Comparison of ENCODE assay signal across 17 cellular contexts in genomic region chr6:22447191-22447590, GRCh38.
A peak's percentile ranks its signal among the peaks of the same experiment; 100 is the strongest.
DNase-seq lines count a peak whose midpoint lies in the region; ATAC-seq and TF ChIP-seq lines count a peak whose summit lies in the region.
"Had no signal": no experiment of that assay in that cellular context is flagged by ENCODE, and none has a peak within 500 bp of the region (broad histone marks: within the 10 kb centered on the region; RNA-seq: fewer than 3 reads in every experiment).

No MANE protein-coding gene starts in this region.

- no peaks in the 10 kb centered on the region for H3K9me2 ChIP-seq in PC-3 (replicated peaks; ENCODE audit: low read length)

- BruUV-seq in PC-3 (replicated peaks; lab: Mats Ljungman, UMichigan), result no TSS peak

- H3K36me3 ChIP-seq in HAP-1 (replicated peaks) (no peaks in the 10 kb centered on the region), PC-3 (ENCODE audit: low read depth, low read length) (no peaks in the 10 kb centered on the region), cardiac muscle cell (no peaks in the 10 kb centered on the region), osteoblast (ENCODE audit: insufficient read depth, low read length) (no peaks in the 10 kb centered on the region)
- H3K36me3 ChIP-seq: brain microvascular endothelial cell had no signal

- peaks cover 21% of the 10 kb centered on the region for H3K4me1 ChIP-seq in HAP-1
- peaks cover 49% of the 10 kb centered on the region for H3K4me1 ChIP-seq in PC-3 (ENCODE audit: insufficient read depth, low read length)
- peaks cover 10% of the 10 kb centered on the region for H3K4me1 ChIP-seq in cardiac muscle cell (ENCODE audit: low read depth)
- peaks cover 9% of the 10 kb centered on the region for H3K4me1 ChIP-seq in osteoblast (ENCODE audit: insufficient read depth, low read length)

- H3K27ac ChIP-seq in PC-3 (ENCODE audit: low read length) (no peak overlapping the region), cardiac muscle cell (peak overlapping the region; percentile 37), osteoblast (ENCODE audit: low read depth, low read length) (no peak overlapping the region)

- peaks cover 4% of the 10 kb centered on the region for H3F3A ChIP-seq in PC-3 (ENCODE audit: low read length, unreplicated experiment)

- H3K9ac ChIP-seq in PC-3 (ENCODE audit: low read length), result no peak overlapping the region

- H3K27me3 ChIP-seq in HAP-1 (ENCODE audit: low read depth) (no peaks in the 10 kb centered on the region), PC-3 (ENCODE audit: low read length) (no peaks in the 10 kb centered on the region), cardiac muscle cell (no peaks in the 10 kb centered on the region), osteoblast (ENCODE audit: insufficient read depth, low read length) (no peaks in the 10 kb centered on the region)
- H3K27me3 ChIP-seq: brain microvascular endothelial cell had no signal

- intact Hi-C loops in PC-3 (cut with micrococcal nuclease), result loop anchor here (5.0 to 10.0 kb wide), 6 partner anchors 85 to 852 kb away; partner anchors contain the start of gene SOX4

- ATAC-seq in PC-3, result no peak
- no peak for ATAC-seq in GM21423 (IDR thresholded peaks at IDR 0.05; ENCODE audit: unreplicated experiment)
- no peak for ATAC-seq in GM19463 (IDR thresholded peaks at IDR 0.05; ENCODE audit: unreplicated experiment)
- ATAC-seq in GM21528 (IDR thresholded peaks at IDR 0.05; ENCODE audit: low FRiP score, unreplicated experiment), result no peak
- ATAC-seq: effector memory CD8-positive, alpha-beta T cell; stimulated activated naive CD8-positive, alpha-beta T cell treated with anti-CD3 and anti-CD28 coated beads, Interleukin-15, amount 100 ng/mL, for 72 hours; T-cell had no signal

- TF ChIP-seq CTCF in PC-3 (conservative IDR thresholded peaks at IDR 0.05; ENCODE audit: low read depth, low read length), result no peak
- no peak for TF ChIP-seq CTCF in cardiac muscle cell (IDR thresholded peaks at IDR 0.05; ENCODE audit: low read depth, low read length)
- TF ChIP-seq CTCF in osteoblast (IDR thresholded peaks at IDR 0.05; ENCODE audit: extremely low read depth, low read depth, low read length), result no peak

- H3K9me3 ChIP-seq in HAP-1 (no peaks in the 10 kb centered on the region), PC-3 (ENCODE audit: low read length) (no peaks in the 10 kb centered on the region), cardiac muscle cell (ENCODE audit: low read depth) (no peaks in the 10 kb centered on the region), osteoblast (ENCODE audit: low read depth, low read length) (no peaks in the 10 kb centered on the region)

- peak overlapping the region; percentile 29; the same call in 1 of the 2 replicates for H3K4me2 ChIP-seq in PC-3 (ENCODE audit: low read length)
- no peak overlapping the region for H3K4me2 ChIP-seq in osteoblast (ENCODE audit: insufficient read depth, low read length)

- no peaks in the 10 kb centered on the region for H3K79me2 ChIP-seq in PC-3 (ENCODE audit: low read length)
- H3K79me2 ChIP-seq in osteoblast (ENCODE audit: insufficient read depth, low read length), result no peaks in the 10 kb centered on the region

- H3K4me3 ChIP-seq in HAP-1 (no peak overlapping the region), PC-3 (ENCODE audit: low read length) (no peak overlapping the region), cardiac muscle cell (no peak overlapping the region), osteoblast (ENCODE audit: insufficient read depth, low read length) (no peak overlapping the region)

- CTCF ChIA-PET in PC-3 (lab: Charles Lee), result no interaction called here

- H4K20me1 ChIP-seq in PC-3 (ENCODE audit: low read length) (no peaks in the 10 kb centered on the region), osteoblast (ENCODE audit: insufficient read depth, low read length) (no peaks in the 10 kb centered on the region)

- POLR2A ChIA-PET in PC-3 (lab: Charles Lee; ENCODE audit: unreplicated experiment), result no interaction called here

- in situ Hi-C loops in HAP-1 (cut with MboI; ENCODE audit: low sequenced_read_pairs), result no loop called here

- DNase-seq in HAP-1 (ENCODE audit: low spot score in 2 of 2) (peak; percentile 8 to 39), PC-3 (no peak), cardiac muscle cell (ENCODE audit: low read depth in 1 of 2, low spot score in 1 of 2) (no peak), osteoblast (ENCODE audit: insufficient read length, low spot score, missing footprints) (no peak), NCI-H2196 (lab: John Stamatoyannopoulos, UW; ENCODE audit: unreplicated experiment) (no peak)
- DNase-seq: activated B cell treated with CpG ODN at 0.5 μM for 24 hours; activated naive CD4-positive, alpha-beta T cell treated with Interleukin-2 at 50 U/mL for 16 hours; brain microvascular endothelial cell; DMS153; effector memory CD8-positive, alpha-beta T cell; foreskin fibroblast; H7; stimulated activated naive CD8-positive, alpha-beta T cell treated with anti-CD3 and anti-CD28 coated beads, Interleukin-15, amount 100 ng/mL, for 72 hours; T-cell had no signal

- no peak overlapping the region for H2AFZ ChIP-seq in PC-3 (ENCODE audit: low read length)
- peak overlapping the region; percentile 48 for H2AFZ ChIP-seq in osteoblast (ENCODE audit: low read length)

Comparison
In these comparisons a context has a peak if more than half of its experiments do, and no peak if none do; other contexts are left out.
1. DNase-seq: peak in HAP-1 (2 of 2); none in PC-3 (single experiment), cardiac muscle cell (0 of 2), osteoblast (single experiment) and NCI-H2196 (single experiment).